In genomic region chr17:43760254-43760852, GRCh38 we compare ENCODE assay signal across 8 cellular contexts. TPM values are rescaled to one million over a fixed set of nuclear protein-coding genes. Genes with fewer than 3 reads are reported as not detected.
DNase-seq lines count a peak whose midpoint lies in the region; ATAC-seq, FAIRE-seq and TF ChIP-seq lines count a peak whose summit lies in the region.

No MANE protein-coding gene starts in this region.

- FAIRE-seq in A204.1 (lab: Jason Lieb, UNC): peak; percentile 97

- H3K27me3 ChIP-seq in adrenal gland (no peaks in the 10 kb centered on the region), heart right ventricle (peaks cover 0 to 28% (median 25%) of the 10 kb centered on the region in 7 donors), prostate gland (replicated peaks; ENCODE audit: insufficient read depth) (peaks cover 3% of the 10 kb centered on the region), aorta (ENCODE audit: control insufficient read depth in 1 of 2, insufficient read depth in 2 of 2, low read length in 1 of 2) (no peaks in the 10 kb centered on the region)

- no peak overlapping the region for H3K4me3 ChIP-seq in adrenal gland
- no peak overlapping the region for H3K4me3 ChIP-seq in heart right ventricle
- no peak overlapping the region for H3K4me3 ChIP-seq in prostate gland
- no peak overlapping the region for H3K4me3 ChIP-seq in aorta (ENCODE audit: low read length in 2 of 2)

- H3K36me3 ChIP-seq in adrenal gland (replicated peaks in 1 of 2): no peaks in the 10 kb centered on the region
- peaks cover 0 to 7% (median 0%) of the 10 kb centered on the region in 9 donors for H3K36me3 ChIP-seq in heart right ventricle
- H3K36me3 ChIP-seq in prostate gland: no peaks in the 10 kb centered on the region
- H3K36me3 ChIP-seq in aorta (ENCODE audit: control insufficient read depth in 1 of 2, insufficient read depth in 2 of 2, low read length in 1 of 2): no peaks in the 10 kb centered on the region

- H3K27ac ChIP-seq in adrenal gland (no peak overlapping the region), heart right ventricle (no peak overlapping the region), prostate gland (no peak overlapping the region), aorta (ENCODE audit: low read depth in 1 of 2, low read length in 2 of 2) (no peak overlapping the region)

- H3K9me3 ChIP-seq in adrenal gland (replicated peaks in 1 of 3): no peaks in the 10 kb centered on the region
- H3K9me3 ChIP-seq in heart right ventricle: no peaks in the 10 kb centered on the region
- H3K9me3 ChIP-seq in prostate gland: no peaks in the 10 kb centered on the region
- no peaks in the 10 kb centered on the region for H3K9me3 ChIP-seq in aorta (ENCODE audit: control insufficient read depth, low read length)

- TF ChIP-seq POLR2A in adrenal gland (IDR thresholded peaks at IDR 0.05) (no peak), prostate gland (IDR thresholded peaks at IDR 0.05) (no peak)

- TF ChIP-seq CTCF in adrenal gland (IDR thresholded peaks at IDR 0.05) (peak; percentile 95 to 100 (median 100)), heart right ventricle (IDR thresholded peaks at IDR 0.05) (peak; percentile 97 to 100 (median 99)), prostate gland (IDR thresholded peaks at IDR 0.05) (peak; percentile 97 to 99 (median 98))

- H3K4me1 ChIP-seq in adrenal gland (replicated peaks in 1 of 2): peaks cover 1 to 3% of the 10 kb centered on the region in 2 donors
- peaks cover 2 to 20% (median 5%) of the 10 kb centered on the region in 9 donors for H3K4me1 ChIP-seq in heart right ventricle
- no peaks in the 10 kb centered on the region for H3K4me1 ChIP-seq in prostate gland (replicated peaks)
- peaks cover 0 to 2% of the 10 kb centered on the region in 2 donors for H3K4me1 ChIP-seq in aorta (ENCODE audit: control insufficient read depth in 1 of 2, insufficient read depth in 2 of 2, low read length in 2 of 2)

- peak; percentile 85 to 95 (median 92) for ATAC-seq in heart right ventricle
- ATAC-seq in aorta (ENCODE audit: low FRiP score): peak; percentile 92

- 7 to 10% (median 9%) methylated on average over 10 of the region's 10 CpGs for WGBS in adrenal gland, 4 donors
- 5 to 6% methylated on average over 10 of the region's 10 CpGs for WGBS in heart right ventricle, 2 donors
- WGBS in prostate gland: 3% methylated on average over 10 of the region's 10 CpGs
- 3% methylated on average over 10 of the region's 10 CpGs for WGBS in aorta, 2 donors

- intact Hi-C loops in adrenal gland (cut with DNase I) (loop anchor here (2.0 to 10.0 kb wide), 3 partner anchors 68 to 188 kb away; partner anchors contain the start of gene CD300LG (in 1 of the 2)), heart right ventricle (cut with DNase I) (loop anchor here in 9 of 10 donors (1.0 to 10.0 kb wide), 5 partner anchors 65 to 186 kb away; no protein-coding TSS in a partner anchor), prostate gland (cut with DNase I) (loop anchor here (1.0 to 5.0 kb wide), 2 partner anchors 66 to 87 kb away; partner anchors contain the start of gene CD300LG), aorta (cut with DNase I) (loop anchor here (1.0 to 5.0 kb wide), 2 partner anchors 66 to 183 kb away; no protein-coding TSS in a partner anchor)

- DNase-seq in GM19240 (ENCODE audit: insufficient read length, low spot score) (peak; percentile 97), NCI-H146 treated with DMSO at 0.1 percent for 48 hours (lab: John Stamatoyannopoulos, UW; ENCODE audit: unreplicated experiment) (peak; percentile 78), T follicular helper cell (ENCODE audit: low read depth) (peak; percentile 84), adrenal gland (peak; percentile 92 to 98 (median 96)), heart right ventricle (peak; percentile 92 to 95), prostate gland (ENCODE audit: low spot score) (peak; percentile 95), aorta (peak; percentile 96 to 98)

RNA-seq across cellular contexts. Expression of gene SOST, which starts 1.8 kb away (rescaled TPM):
- total RNA-seq in adrenal gland (not detected), heart right ventricle (under 1 TPM in 1 of 10 donors, not detected in 9; 0.14 TPM), prostate gland (under 1 TPM in 1 of 2 donors, not detected in 1; 0.18 TPM), aorta (10 to 100 TPM; 21.7 to 34.3 TPM)
- polyA plus RNA-seq in adrenal gland (not detected), heart right ventricle (under 1 TPM in 1 of 2 donors, not detected in 1; 0.03 TPM), aorta (10 to 100 TPM in 1 of 2 donors, 1 to 10 TPM in 1; 4.8 to 18.2 TPM)

RNA-seq across cellular contexts. Expression of gene DUSP3, which starts 18.4 kb away (rescaled TPM):
- total RNA-seq in adrenal gland (100 to 1,000 TPM in 2 of 8 donors, 10 to 100 TPM in 6; 56.3 to 136 (median 79.5) TPM), heart right ventricle (100 to 1,000 TPM; 222 to 359 (median 297) TPM), prostate gland (10 to 100 TPM; 62.4 to 78.9 TPM), aorta (100 to 1,000 TPM; 110 to 112 TPM)
- polyA plus RNA-seq in adrenal gland (100 to 1,000 TPM in 2 of 3 donors, 10 to 100 TPM in 1; 69.8 to 108 (median 104) TPM), heart right ventricle (100 to 1,000 TPM; 119 to 371 TPM), aorta (100 to 1,000 TPM in 1 of 2 donors, 10 to 100 TPM in 1; 68.3 to 123 TPM)

RNA-seq across cellular contexts. Expression of gene CFAP97D1, which starts 19.9 kb away (rescaled TPM):
- total RNA-seq in adrenal gland (under 1 TPM in 1 of 8 donors, not detected in 7; 0.28 TPM), heart right ventricle (under 1 TPM in 3 of 10 donors, not detected in 7; 0.07 to 0.09 (median 0.09) TPM), prostate gland (1 to 10 TPM in 1 of 2 donors, not detected in 1; 1.1 TPM), aorta (not detected)
- polyA plus RNA-seq in adrenal gland (not detected), heart right ventricle (not detected), aorta (under 1 TPM in 1 of 2 donors, not detected in 1; 0.25 TPM)

Comparison
In these comparisons a context has a peak if more than half of its experiments do, and no peak if none do; other contexts are left out.
1. RNA of gene SOST, which starts 1.8 kb away (total RNA-seq): 21.7 to 34.3 TPM in aorta; 0.18 TPM in prostate gland, not detected in adrenal gland and 0.14 TPM in heart right ventricle; every median in the first group is over 10 times any median in the second.
2. Peak in every context shown above with its lines, with median percentiles within 50 percentile points of each other: DNase-seq and CTCF ChIP-seq.